In genomic region chr5:91271999-91272398, GRCh38 we compare ENCODE assay signal across 11 cellular contexts.
DNase-seq lines count a peak whose midpoint lies in the region; ATAC-seq lines count a peak whose summit lies in the region.
"Had no signal": no experiment of that assay in that cellular context is flagged by ENCODE, and none has a peak within 500 bp of the region (broad histone marks: within the 10 kb centered on the region; RNA-seq: fewer than 3 reads in every experiment).

No MANE protein-coding gene starts in this region.

- DNase-seq in mucosa of gallbladder (ENCODE audit: low spot score) (no peak), left lobe of liver (ENCODE audit: low spot score) (no peak), iPS-NIHi7 (ENCODE audit: extremely low spot score) (no peak), NK-92 (lab: John Stamatoyannopoulos, UW; ENCODE audit: unreplicated experiment) (no peak)
- DNase-seq: activated T-cell treated with anti-CD3 and anti-CD28 coated beads, Interleukin-2, amount 50 U/mL, for 24 hours; Karpas-422; stimulated activated CD4-positive, alpha-beta T cell treated with anti-CD3 and anti-CD28 coated beads, Interleukin-4, amount 100 ng/mL, for 4 hours had no signal

- peak; percentile 43 for ATAC-seq in GM18508 (IDR thresholded peaks at IDR 0.05; ENCODE audit: insufficient read depth, unreplicated experiment)
- ATAC-seq in GM21381 (IDR thresholded peaks at IDR 0.05; ENCODE audit: unreplicated experiment): peak; percentile 44
- ATAC-seq in HG02973 (IDR thresholded peaks at IDR 0.05; ENCODE audit: unreplicated experiment): peak; percentile 59
- ATAC-seq in HG03571 (IDR thresholded peaks at IDR 0.05; ENCODE audit: unreplicated experiment): peak; percentile 69
- ATAC-seq in left lobe of liver: no peak
